ENCODE assay signal across 1 cellular context in genomic region chr10:62093863-62094291, GRCh38.
TF ChIP-seq lines count a peak whose summit lies in the region.

No MANE protein-coding gene starts in this region.

TF ChIP-seq in HepG2, 621 proteins besides CTCF, POLR2A, EP300 and RAD21 (continued from another document and continues in another):
- no peak for TF ChIP-seq NPAS2 (CRISPR knock-in tag; IDR thresholded peaks at IDR 0.05; ENCODE audit: borderline replicate concordance)
- TF ChIP-seq AHR (CRISPR knock-in tag; IDR thresholded peaks at IDR 0.05), result no peak
- TF ChIP-seq NKX3-1 (CRISPR knock-in tag; IDR thresholded peaks at IDR 0.05), result no peak
- TF ChIP-seq SNAI1 (CRISPR knock-in tag; IDR thresholded peaks at IDR 0.05; ENCODE audit: borderline replicate concordance), result no peak
- TF ChIP-seq AGO1 (IDR thresholded peaks at IDR 0.05; ENCODE audit: low read depth, low read length, poor library complexity, severe bottlenecking), result no peak
- no peak for TF ChIP-seq EZH2 (conservative IDR thresholded peaks at IDR 0.05; ENCODE audit: low read depth, low read length)
- TF ChIP-seq SRSF1 (optimal IDR thresholded peaks at IDR 0.05; ENCODE audit: low read depth, low read length), result no peak
- no peak for TF ChIP-seq ZFP1 (CRISPR knock-in tag; IDR thresholded peaks at IDR 0.05)
- peak; percentile 73; the same call in 1 of the 2 replicates for TF ChIP-seq ZNF12 (CRISPR knock-in tag; IDR thresholded peaks at IDR 0.05)
- TF ChIP-seq, protein P1, sequence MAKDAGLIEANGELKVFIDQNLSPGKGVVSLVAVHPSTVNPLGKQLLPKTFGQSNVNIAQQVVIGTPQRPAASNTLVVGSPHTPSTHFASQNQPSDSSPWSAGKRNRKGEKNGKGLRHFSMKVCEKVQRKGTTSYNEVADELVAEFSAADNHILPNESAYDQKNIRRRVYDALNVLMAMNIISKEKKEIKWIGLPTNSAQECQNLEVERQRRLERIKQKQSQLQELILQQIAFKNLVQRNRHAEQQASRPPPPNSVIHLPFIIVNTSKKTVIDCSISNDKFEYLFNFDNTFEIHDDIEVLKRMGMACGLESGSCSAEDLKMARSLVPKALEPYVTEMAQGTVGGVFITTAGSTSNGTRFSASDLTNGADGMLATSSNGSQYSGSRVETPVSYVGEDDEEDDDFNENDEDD (CRISPR knock-in tag; IDR thresholded peaks at IDR 0.05; ENCODE audit: borderline replicate concordance), result no peak
- TF ChIP-seq ESRRA (CRISPR knock-in tag; IDR thresholded peaks at IDR 0.05; ENCODE audit: low read depth), result no peak
- no peak for TF ChIP-seq STAT5B (CRISPR knock-in tag; IDR thresholded peaks at IDR 0.05)
- no peak for TF ChIP-seq SNAPC2 (CRISPR knock-in tag; IDR thresholded peaks at IDR 0.05)
- TF ChIP-seq, protein P2, sequence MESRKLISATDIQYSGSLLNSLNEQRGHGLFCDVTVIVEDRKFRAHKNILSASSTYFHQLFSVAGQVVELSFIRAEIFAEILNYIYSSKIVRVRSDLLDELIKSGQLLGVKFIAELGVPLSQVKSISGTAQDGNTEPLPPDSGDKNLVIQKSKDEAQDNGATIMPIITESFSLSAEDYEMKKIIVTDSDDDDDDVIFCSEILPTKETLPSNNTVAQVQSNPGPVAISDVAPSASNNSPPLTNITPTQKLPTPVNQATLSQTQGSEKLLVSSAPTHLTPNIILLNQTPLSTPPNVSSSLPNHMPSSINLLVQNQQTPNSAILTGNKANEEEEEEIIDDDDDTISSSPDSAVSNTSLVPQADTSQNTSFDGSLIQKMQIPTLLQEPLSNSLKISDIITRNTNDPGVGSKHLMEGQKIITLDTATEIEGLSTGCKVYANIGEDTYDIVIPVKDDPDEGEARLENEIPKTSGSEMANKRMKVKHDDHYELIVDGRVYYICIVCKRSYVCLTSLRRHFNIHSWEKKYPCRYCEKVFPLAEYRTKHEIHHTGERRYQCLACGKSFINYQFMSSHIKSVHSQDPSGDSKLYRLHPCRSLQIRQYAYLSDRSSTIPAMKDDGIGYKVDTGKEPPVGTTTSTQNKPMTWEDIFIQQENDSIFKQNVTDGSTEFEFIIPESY (CRISPR knock-in tag; IDR thresholded peaks at IDR 0.05), result no peak
- TF ChIP-seq CHD2 (IDR thresholded peaks at IDR 0.05; ENCODE audit: low read depth, low read length), result no peak
- no peak for TF ChIP-seq ZNF20 (CRISPR knock-in tag; IDR thresholded peaks at IDR 0.05)
- no peak for TF ChIP-seq GABPA (IDR thresholded peaks at IDR 0.05; ENCODE audit: low read depth, low read length)
- TF ChIP-seq GABPA (CRISPR knock-in tag; IDR thresholded peaks at IDR 0.05; ENCODE audit: low read depth), result 0 out of 2 replicates have a peak, but pooled peaks have one; percentile 2
- TF ChIP-seq FOXJ3 (CRISPR knock-in tag; IDR thresholded peaks at IDR 0.05; ENCODE audit: borderline replicate concordance), result peak; percentile 90
- TF ChIP-seq PHB2 (IDR thresholded peaks at IDR 0.05; ENCODE audit: partially characterized antibody), result no peak
- TF ChIP-seq SMC3 (IDR thresholded peaks at IDR 0.05; ENCODE audit: low read length), result no peak
- TF ChIP-seq HIVEP1 (CRISPR knock-in tag; IDR thresholded peaks at IDR 0.05), result no peak
- TF ChIP-seq, protein P3, sequence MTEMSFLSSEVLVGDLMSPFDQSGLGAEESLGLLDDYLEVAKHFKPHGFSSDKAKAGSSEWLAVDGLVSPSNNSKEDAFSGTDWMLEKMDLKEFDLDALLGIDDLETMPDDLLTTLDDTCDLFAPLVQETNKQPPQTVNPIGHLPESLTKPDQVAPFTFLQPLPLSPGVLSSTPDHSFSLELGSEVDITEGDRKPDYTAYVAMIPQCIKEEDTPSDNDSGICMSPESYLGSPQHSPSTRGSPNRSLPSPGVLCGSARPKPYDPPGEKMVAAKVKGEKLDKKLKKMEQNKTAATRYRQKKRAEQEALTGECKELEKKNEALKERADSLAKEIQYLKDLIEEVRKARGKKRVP (CRISPR knock-in tag; IDR thresholded peaks at IDR 0.05), result peak in 1 of 2 experiments; percentile 85; a peak in 2 of 4 replicates
- no peak for TF ChIP-seq ZNF800 (CRISPR knock-in tag; IDR thresholded peaks at IDR 0.05)
- TF ChIP-seq ZSCAN9 (CRISPR knock-in tag; IDR thresholded peaks at IDR 0.05; ENCODE audit: borderline replicate concordance), result no peak
- TF ChIP-seq SMYD3 (CRISPR knock-in tag; IDR thresholded peaks at IDR 0.05), result no peak
- no peak for TF ChIP-seq ZNF180 (CRISPR knock-in tag; IDR thresholded peaks at IDR 0.05; ENCODE audit: borderline replicate concordance, low read depth)
- TF ChIP-seq NCOA1 (CRISPR knock-in tag; IDR thresholded peaks at IDR 0.05), result no peak
- TF ChIP-seq HNRNPL (IDR thresholded peaks at IDR 0.05; ENCODE audit: low read depth, low read length), result no peak
- no peak for TF ChIP-seq ZNF3 (CRISPR knock-in tag; IDR thresholded peaks at IDR 0.05)
- TF ChIP-seq GMEB2 (CRISPR knock-in tag; IDR thresholded peaks at IDR 0.05; ENCODE audit: low read depth), result no peak
- no peak for TF ChIP-seq HOXA5 (CRISPR knock-in tag; IDR thresholded peaks at IDR 0.05)
- TF ChIP-seq TFE3 (CRISPR knock-in tag; IDR thresholded peaks at IDR 0.05), result peak; percentile 57
- TF ChIP-seq ZNF776 (CRISPR knock-in tag; IDR thresholded peaks at IDR 0.05), result no peak
- no peak for TF ChIP-seq NFE2 (CRISPR knock-in tag; IDR thresholded peaks at IDR 0.05)
- TF ChIP-seq, protein P4, sequence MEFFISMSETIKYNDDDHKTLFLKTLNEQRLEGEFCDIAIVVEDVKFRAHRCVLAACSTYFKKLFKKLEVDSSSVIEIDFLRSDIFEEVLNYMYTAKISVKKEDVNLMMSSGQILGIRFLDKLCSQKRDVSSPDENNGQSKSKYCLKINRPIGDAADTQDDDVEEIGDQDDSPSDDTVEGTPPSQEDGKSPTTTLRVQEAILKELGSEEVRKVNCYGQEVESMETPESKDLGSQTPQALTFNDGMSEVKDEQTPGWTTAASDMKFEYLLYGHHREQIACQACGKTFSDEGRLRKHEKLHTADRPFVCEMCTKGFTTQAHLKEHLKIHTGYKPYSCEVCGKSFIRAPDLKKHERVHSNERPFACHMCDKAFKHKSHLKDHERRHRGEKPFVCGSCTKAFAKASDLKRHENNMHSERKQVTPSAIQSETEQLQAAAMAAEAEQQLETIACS (CRISPR knock-in tag; IDR thresholded peaks at IDR 0.05), result no peak
- no peak for TF ChIP-seq ZNF557 (CRISPR knock-in tag; IDR thresholded peaks at IDR 0.05)
- no peak for TF ChIP-seq REST (IDR thresholded peaks at IDR 0.05; ENCODE audit: borderline replicate concordance in 1 of 2, low read depth in 1 of 2, low read length in 2 of 2)
- TF ChIP-seq NR3C1 (CRISPR knock-in tag; IDR thresholded peaks at IDR 0.05), result no peak
- no peak for TF ChIP-seq TOE1 (CRISPR knock-in tag; IDR thresholded peaks at IDR 0.05)
- no peak for TF ChIP-seq BORCS8-MEF2B (CRISPR knock-in tag; IDR thresholded peaks at IDR 0.05)
- TF ChIP-seq ETV5 (CRISPR knock-in tag; IDR thresholded peaks at IDR 0.05; ENCODE audit: borderline replicate concordance), result peak; percentile 38; the same call in 1 of the 2 replicates
- TF ChIP-seq ZNF121 (CRISPR knock-in tag; IDR thresholded peaks at IDR 0.05), result no peak
- no peak for TF ChIP-seq MXD3 (CRISPR knock-in tag; IDR thresholded peaks at IDR 0.05)
- TF ChIP-seq HNRNPH1 (optimal IDR thresholded peaks at IDR 0.05; ENCODE audit: low read depth, low read length), result no peak
- TF ChIP-seq FOSL1 (CRISPR knock-in tag; IDR thresholded peaks at IDR 0.05; ENCODE audit: borderline replicate concordance), result no peak
- TF ChIP-seq BRD4 (CRISPR knock-in tag; IDR thresholded peaks at IDR 0.05), result no peak
- TF ChIP-seq RBM22 (optimal IDR thresholded peaks at IDR 0.05; ENCODE audit: low read length), result no peak
- no peak for TF ChIP-seq ZNF768 (CRISPR knock-in tag; IDR thresholded peaks at IDR 0.05)
- no peak for TF ChIP-seq TRAFD1 (CRISPR knock-in tag; IDR thresholded peaks at IDR 0.05; ENCODE audit: borderline replicate concordance)
- no peak for TF ChIP-seq CCDC6 (CRISPR knock-in tag; IDR thresholded peaks at IDR 0.05)
- peak; percentile 94 for TF ChIP-seq FOXP4 (CRISPR knock-in tag; IDR thresholded peaks at IDR 0.05)
